Comparison of ENCODE assay signal across 8 cellular contexts in the genomic region with DNA sequence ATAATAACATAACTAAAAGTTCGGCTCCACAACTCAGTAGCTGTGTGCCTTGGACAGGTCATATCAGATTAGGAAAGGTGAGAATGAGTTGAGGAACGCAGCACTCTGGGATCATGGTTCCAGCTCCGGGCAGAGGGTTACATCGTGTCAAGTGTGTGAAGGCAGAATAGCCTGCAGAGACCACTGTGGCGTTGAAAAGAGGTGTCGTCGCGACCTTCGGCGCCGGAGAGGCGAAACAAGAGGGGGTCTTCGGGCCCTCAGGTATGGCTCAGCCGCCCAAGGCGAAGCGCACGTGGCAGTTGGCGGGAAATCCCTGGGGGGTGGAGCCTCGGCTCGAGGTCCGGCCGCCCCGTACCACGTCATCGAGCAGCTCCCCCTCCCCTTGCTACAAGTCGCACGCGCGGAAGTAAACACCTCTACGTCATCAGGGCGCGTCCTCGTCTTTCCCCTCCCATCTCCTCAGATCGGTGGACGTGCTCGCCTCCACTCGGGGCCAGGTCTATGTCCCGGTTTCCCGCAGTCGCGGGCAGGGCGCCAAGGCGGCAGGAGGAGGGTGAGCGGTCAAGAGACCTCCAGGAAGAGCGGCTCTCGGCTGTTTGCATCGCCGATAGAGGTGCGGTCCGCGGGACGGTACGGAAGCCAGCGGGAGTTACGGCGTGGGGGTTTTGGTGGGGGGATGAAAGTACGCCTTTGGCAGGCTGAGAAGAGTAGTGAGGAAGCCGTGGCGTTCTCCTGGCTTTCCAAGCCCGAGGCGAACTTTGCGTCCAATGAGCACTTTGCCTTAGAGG. TPM values are rescaled to one million over a fixed set of nuclear protein-coding genes. Genes with fewer than 3 reads are reported as not detected.
A peak's percentile ranks its signal among the peaks of the same experiment; 100 is the strongest.
DNase-seq lines count a peak whose midpoint lies in the region; ATAC-seq and TF ChIP-seq lines count a peak whose summit lies in the region.

A gene with protein sequence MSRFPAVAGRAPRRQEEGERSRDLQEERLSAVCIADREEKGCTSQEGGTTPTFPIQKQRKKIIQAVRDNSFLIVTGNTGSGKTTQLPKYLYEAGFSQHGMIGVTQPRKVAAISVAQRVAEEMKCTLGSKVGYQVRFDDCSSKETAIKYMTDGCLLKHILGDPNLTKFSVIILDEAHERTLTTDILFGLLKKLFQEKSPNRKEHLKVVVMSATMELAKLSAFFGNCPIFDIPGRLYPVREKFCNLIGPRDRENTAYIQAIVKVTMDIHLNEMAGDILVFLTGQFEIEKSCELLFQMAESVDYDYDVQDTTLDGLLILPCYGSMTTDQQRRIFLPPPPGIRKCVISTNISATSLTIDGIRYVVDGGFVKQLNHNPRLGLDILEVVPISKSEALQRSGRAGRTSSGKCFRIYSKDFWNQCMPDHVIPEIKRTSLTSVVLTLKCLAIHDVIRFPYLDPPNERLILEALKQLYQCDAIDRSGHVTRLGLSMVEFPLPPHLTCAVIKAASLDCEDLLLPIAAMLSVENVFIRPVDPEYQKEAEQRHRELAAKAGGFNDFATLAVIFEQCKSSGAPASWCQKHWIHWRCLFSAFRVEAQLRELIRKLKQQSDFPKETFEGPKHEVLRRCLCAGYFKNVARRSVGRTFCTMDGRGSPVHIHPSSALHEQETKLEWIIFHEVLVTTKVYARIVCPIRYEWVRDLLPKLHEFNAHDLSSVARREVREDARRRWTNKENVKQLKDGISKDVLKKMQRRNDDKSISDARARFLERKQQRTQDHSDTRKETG (plus strand): TSS at position 440 of the 788 bp plus-strand sequence. CDS start 62 bp downstream, at position 502.

- H3K4me1 ChIP-seq in left lung: peaks cover 0 to 16% of the 10 kb centered on the region in 2 donors

- no peaks in the 10 kb centered on the region for H3K27me3 Mint-ChIP-seq in dendritic cell treated with granulocyte-macrophage colony-stimulating factor and Interleukin-4, amounts not matched to agents 40 ng/mL and 50 ng/mL, for 4 days

- H3K36me3 Mint-ChIP-seq in dendritic cell treated with granulocyte-macrophage colony-stimulating factor and Interleukin-4, amounts not matched to agents 40 ng/mL and 50 ng/mL, for 4 days (ENCODE audit: low read depth): peaks cover 13% of the 10 kb centered on the region

- peak within 1 kb of the TSS; percentile 71 to 72 for H3K27ac ChIP-seq in left lung

- H3K36me3 ChIP-seq in left lung: no peaks in the 10 kb centered on the region

- DNase-seq in Ammon's horn (ENCODE audit: low spot score): peak; percentile 98
- DNase-seq in GM19240 (ENCODE audit: insufficient read length, low spot score): peak; percentile 76
- DNase-seq in NCI-H748 treated with DMSO at 0.1 percent for 48 hours (lab: John Stamatoyannopoulos, UW): peak; percentile 92
- DNase-seq in activated CD4-positive, alpha-beta T cell treated with anti-CD3 and anti-CD28 coated beads, Interleukin-2, amount 50 U/mL, for 24 hours (ENCODE audit: low read depth in 1 of 2, low spot score in 1 of 2): peak; percentile 93 to 95
- peak; percentile 96 for DNase-seq in left lung
- DNase-seq in stimulated activated CD4-positive, alpha-beta T cell treated with anti-CD3 and anti-CD28 coated beads, Interleukin-2, amount 100 ng/mL, for 4 hours (ENCODE audit: low read depth): peak; percentile 96

- intact Hi-C loops in dendritic cell treated with granulocyte-macrophage colony-stimulating factor and Interleukin-4, amounts not matched to agents 40 ng/mL and 50 ng/mL, for 4 days (cut with micrococcal nuclease): loop anchor here (5.0 to 10.0 kb wide), 2 partner anchors 52 to 251 kb away; a partner anchor contains a TSS
- intact Hi-C loops in left lung (cut with DNase I): no loop called here

- H3K4me1 Mint-ChIP-seq in dendritic cell treated with granulocyte-macrophage colony-stimulating factor and Interleukin-4, amounts not matched to agents 40 ng/mL and 50 ng/mL, for 4 days (ENCODE audit: low read depth): peaks cover 19% of the 10 kb centered on the region

- peak within 1 kb of the TSS; percentile 96 for H3K27ac Mint-ChIP-seq in dendritic cell treated with granulocyte-macrophage colony-stimulating factor and Interleukin-4, amounts not matched to agents 40 ng/mL and 50 ng/mL, for 4 days

- H3K27me3 ChIP-seq in left lung: no peaks in the 10 kb centered on the region

- TF ChIP-seq CTCF in left lung (IDR thresholded peaks at IDR 0.05): no peak

- no peaks in the 10 kb centered on the region for H3K9me3 Mint-ChIP-seq in dendritic cell treated with granulocyte-macrophage colony-stimulating factor and Interleukin-4, amounts not matched to agents 40 ng/mL and 50 ng/mL, for 4 days

- no peaks in the 10 kb centered on the region for H3K9me3 ChIP-seq in left lung

- H3K4me3 ChIP-seq in left lung: peak within 1 kb of the TSS; percentile 86 to 89

- peak within 1 kb of the TSS; percentile 100 for H3K4me3 Mint-ChIP-seq in dendritic cell treated with granulocyte-macrophage colony-stimulating factor and Interleukin-4, amounts not matched to agents 40 ng/mL and 50 ng/mL, for 4 days

- ATAC-seq in HG03558 (IDR thresholded peaks at IDR 0.05; ENCODE audit: extremely low read depth, unreplicated experiment): peak; percentile 44
- ATAC-seq in left lung: peak; percentile 98

RNA-seq across cellular contexts. Expression of the gene that starts here (rescaled TPM):
- total RNA-seq in left lung: 10 to 100 TPM; 23.9 to 27.6 TPM

Comparison
In these comparisons a context has a peak if more than half of its experiments do, and no peak if none do; other contexts are left out.
1. Peak in every context shown above with its lines: DNase-seq, ATAC-seq, H3K4me3 ChIP-seq and H3K27ac ChIP-seq.